Comparison of ENCODE assay signal across 15 cellular contexts in genomic region chr14:68669644-68670343, GRCh38.
A peak's percentile ranks its signal among the peaks of the same experiment; 100 is the strongest.
DNase-seq lines count a peak whose midpoint lies in the region; ATAC-seq and TF ChIP-seq lines count a peak whose summit lies in the region.
"Had no signal": no experiment of that assay in that cellular context is flagged by ENCODE, and none has a peak within 500 bp of the region (broad histone marks: within the 10 kb centered on the region; RNA-seq: fewer than 3 reads in every experiment).

No MANE protein-coding gene starts in this region.

- no TSS peak for BruUV-seq in MCF 10A (replicated peaks; lab: Mats Ljungman, UMichigan)

- no peak overlapping the region for H3K4me3 Mint-ChIP-seq in MCF 10A (ENCODE audit: unreplicated experiment)
- H3K4me3 Mint-ChIP-seq: activated CD4-positive, alpha-beta memory T cell treated with anti-CD3 and anti-CD28 coated beads for 36 hours; activated naive CD8-positive, alpha-beta T cell; T-cell had no signal

- H3K36me3 Mint-ChIP-seq in MCF 10A (ENCODE audit: insufficient read depth, unreplicated experiment) = peaks cover 6% of the 10 kb centered on the region
- H3K36me3 Mint-ChIP-seq: activated CD4-positive, alpha-beta memory T cell treated with anti-CD3 and anti-CD28 coated beads for 36 hours; T-cell had no signal

- no peak overlapping the region for H3K4me3 ChIP-seq in breast epithelium
- H3K4me3 ChIP-seq in psoas muscle = no peak overlapping the region
- H3K4me3 ChIP-seq: A549, dorsolateral prefrontal cortex had no signal

- H3K4me1 ChIP-seq in breast epithelium (peaks cover 5 to 38% of the 10 kb centered on the region in 2 donors), psoas muscle (peaks cover 42% of the 10 kb centered on the region)

- POLR2A ChIA-PET in MCF 10A (lab: Yijun Ruan, JAX) = interaction anchor here (0.6 kb wide), 1 partner anchor 156 kb away, joined by 3 read pairs; no protein-coding TSS in a partner anchor

- TF ChIP-seq CTCF in breast epithelium (IDR thresholded peaks at IDR 0.05) (no peak), MCF 10A (IDR thresholded peaks at IDR 0.05; ENCODE audit: unreplicated experiment) (no peak), psoas muscle (IDR thresholded peaks at IDR 0.05) (no peak)

- TF ChIP-seq POLR2A in breast epithelium (IDR thresholded peaks at IDR 0.05) = no peak

- peaks cover 28% of the 10 kb centered on the region for H3K4me1 Mint-ChIP-seq in MCF 10A (ENCODE audit: insufficient read depth, unreplicated experiment)

- no peaks in the 10 kb centered on the region for H3K27me3 ChIP-seq in breast epithelium
- H3K27me3 ChIP-seq in psoas muscle (ENCODE audit: insufficient read depth in 3 of 3, low read length in 2 of 3) = no peaks in the 10 kb centered on the region
- H3K27me3 ChIP-seq: dorsolateral prefrontal cortex had no signal

- H3K36me3 ChIP-seq in breast epithelium (no peaks in the 10 kb centered on the region), psoas muscle (ENCODE audit: insufficient read depth in 1 of 2, low read depth in 1 of 2) (no peaks in the 10 kb centered on the region)

- H3K9me3 ChIP-seq in breast epithelium = no peaks in the 10 kb centered on the region
- no peaks in the 10 kb centered on the region for H3K9me3 ChIP-seq in psoas muscle
- H3K9me3 ChIP-seq: A549 had no signal

- DNase-seq in breast epithelium (ENCODE audit: low spot score in 2 of 2) = no peak
- no peak for DNase-seq in MCF 10A (ENCODE audit: unreplicated experiment)
- DNase-seq in left ventricle myocardium superior = peak; percentile 57
- DNase-seq in psoas muscle = peak in 1 of 2 donors; percentile 29
- no peak for DNase-seq in midbrain (lab: John Stamatoyannopoulos, UW)
- DNase-seq in HCEC 1CT = no peak
- DNase-seq in DMS53 treated with DMSO at 0.1 percent for 48 hours (lab: John Stamatoyannopoulos, UW; ENCODE audit: unreplicated experiment) = no peak
- DNase-seq in activated CD4-positive, alpha-beta T cell treated with anti-CD3 and anti-CD28 coated beads for 1 hour = no peak
- DNase-seq: activated CD4-positive, alpha-beta memory T cell treated with anti-CD3 and anti-CD28 coated beads for 36 hours; dorsolateral prefrontal cortex; kidney glomerular epithelial cell; nucleus accumbens; T-cell had no signal

- H3K9me3 Mint-ChIP-seq in MCF 10A (ENCODE audit: unreplicated experiment) = no peaks in the 10 kb centered on the region
- H3K9me3 Mint-ChIP-seq: activated CD4-positive, alpha-beta memory T cell treated with anti-CD3 and anti-CD28 coated beads for 36 hours; T-cell had no signal

- peak overlapping the region; percentile 79 to 89 for H3K27ac ChIP-seq in breast epithelium
- peak overlapping the region; percentile 40 for H3K27ac ChIP-seq in psoas muscle

- H3K27ac Mint-ChIP-seq in MCF 10A (ENCODE audit: low read depth, unreplicated experiment) = no peak overlapping the region
- H3K27ac Mint-ChIP-seq: activated CD4-positive, alpha-beta memory T cell treated with anti-CD3 and anti-CD28 coated beads for 36 hours; activated naive CD8-positive, alpha-beta T cell; T-cell had no signal

- H3K27me3 Mint-ChIP-seq in MCF 10A (ENCODE audit: insufficient read depth, unreplicated experiment) = no peaks in the 10 kb centered on the region
- H3K27me3 Mint-ChIP-seq: activated CD4-positive, alpha-beta memory T cell treated with anti-CD3 and anti-CD28 coated beads for 36 hours; activated naive CD8-positive, alpha-beta T cell; T-cell had no signal

- CTCF ChIA-PET in MCF 10A (lab: Yijun Ruan, JAX) = interaction anchor here (0.6 kb wide), 1 partner anchor 735 kb away, joined by 3 read pairs; no protein-coding TSS in a partner anchor

- intact Hi-C loops in breast epithelium (cut with DNase I; ENCODE audit: low total_unique reads) = no loop called here
- intact Hi-C loops in MCF 10A (cut with micrococcal nuclease) = no loop called here
- intact Hi-C loops in left ventricle myocardium superior (cut with micrococcal nuclease) = no loop called here
- intact Hi-C loops in psoas muscle (cut with DNase I) = loop anchor here in 1 of 2 donors (5.0 kb wide), 1 partner anchor 37 kb away; no protein-coding TSS in a partner anchor

- peak; percentile 60 for ATAC-seq in left ventricle myocardium superior
- peak; percentile 35 to 42 (median 38) for ATAC-seq in psoas muscle
- ATAC-seq: A549, T-cell had no signal

- WGBS in psoas muscle, 3 donors = 25 to 40% (median 30%) methylated on average over 13 of the region's 13 CpGs
